Comparison of ENCODE assay signal across 8 cellular contexts in genomic region chr22:36506637-36507517, GRCh38. TPM values are rescaled to one million over a fixed set of nuclear protein-coding genes. Genes with fewer than 3 reads are reported as not detected.
DNase-seq lines count a peak whose midpoint lies in the region; ATAC-seq and TF ChIP-seq lines count a peak whose summit lies in the region.

TSS of gene FOXRED2 (minus strand) at chr22:36507040. CDS start at chr22:36506422, 618 bp downstream.

- peak; percentile 92 for DNase-seq in 8988T
- DNase-seq in NCI-H446 (lab: John Stamatoyannopoulos, UW) = peak; percentile 62 to 93
- DNase-seq in activated CD4-positive, CD25-positive, alpha-beta regulatory T cell treated with anti-CD3 and anti-CD28 coated beads, Interleukin-2, amount 50 U/mL, for 72 hours = peak; percentile 94
- DNase-seq in cerebellar cortex (ENCODE audit: low spot score) = peak; percentile 83
- DNase-seq in kidney epithelial cell (ENCODE audit: low read depth) = peak; percentile 26
- peak; percentile 77 to 84 for DNase-seq in stimulated activated CD4-positive, alpha-beta T cell treated with anti-CD3 and anti-CD28 coated beads, Interleukin-15, amount 100 ng/mL, for 48 hours (ENCODE audit: low read depth in 2 of 2)

- TF ChIP-seq CTCF in kidney epithelial cell (IDR thresholded peaks at IDR 0.05; ENCODE audit: insufficient read depth, low read length, poor library complexity, severe bottlenecking) = no peak

- ATAC-seq in HG03342 (IDR thresholded peaks at IDR 0.05; ENCODE audit: unreplicated experiment) = peak; percentile 77

- H3K27me3 ChIP-seq in kidney epithelial cell (ENCODE audit: control insufficient read depth, insufficient read depth, low read length) = no peaks in the 10 kb centered on the region

- peaks cover 5% of the 10 kb centered on the region for H3K36me3 ChIP-seq in kidney epithelial cell (ENCODE audit: control insufficient read depth, insufficient read depth, low read length)

- peak; percentile 81 for TF ChIP-seq POLR2A in GM18526 (IDR thresholded peaks at IDR 0.05; ENCODE audit: extremely low read depth, insufficient read length)

- H3K4me3 ChIP-seq in kidney epithelial cell (ENCODE audit: low read depth, low read length) = peak within 1 kb of the TSS; percentile 51

RNA-seq across cellular contexts. Expression of gene FOXRED2, which starts in this region (rescaled TPM):
- total RNA-seq in kidney epithelial cell = 13.6 and 16.6 TPM in 2 replicates

Comparison
In these comparisons a context has a peak if more than half of its experiments do, and no peak if none do; other contexts are left out.
1. Peak in every context shown above with its lines: DNase-seq, ATAC-seq and H3K4me3 ChIP-seq.
2. DNase-seq: peak in every context shown above with its lines; median percentile 94 in activated CD4-positive, CD25-positive, alpha-beta regulatory T cell treated with anti-CD3 and anti-CD28 coated beads, Interleukin-2, amount 50 U/mL, for 72 hours; 92 in 8988T; 83 in cerebellar cortex; 80 in stimulated activated CD4-positive, alpha-beta T cell treated with anti-CD3 and anti-CD28 coated beads, Interleukin-15, amount 100 ng/mL, for 48 hours; 78 in NCI-H446; 26 in kidney epithelial cell.